1 cellular context compared by ENCODE assay signal in genomic region chr20:32709029-32709527, GRCh38.
TF ChIP-seq lines count a peak whose summit lies in the region.
"Not testable (repeated sequence)": the region's sequence is repeated elsewhere in the genome, so short reads cannot be mapped to it uniquely, and the experiment has no call there.

No MANE protein-coding gene starts in this region.

TF ChIP-seq in HepG2, 621 proteins besides CTCF, POLR2A, EP300 and RAD21 (continues in another document):
- TF ChIP-seq RARA (CRISPR knock-in tag; IDR thresholded peaks at IDR 0.05) (peak; percentile 58; the same call in 1 of the 2 replicates), ZFX (CRISPR knock-in tag; IDR thresholded peaks at IDR 0.05; ENCODE audit: low read depth) (0 out of 2 replicates have a peak, but pooled peaks have one; percentile 12), TRIM24 (CRISPR knock-in tag; IDR thresholded peaks at IDR 0.05) (0 out of 2 replicates have a peak, but pooled peaks have one; percentile 42), IRF2 (CRISPR knock-in tag; IDR thresholded peaks at IDR 0.05) (peak; percentile 2; the same call in 1 of the 2 replicates), ZSCAN31 (CRISPR knock-in tag; IDR thresholded peaks at IDR 0.05; ENCODE audit: low read depth) (0 out of 2 replicates have a peak, but pooled peaks have one; percentile 3), ZNF17 (CRISPR knock-in tag; IDR thresholded peaks at IDR 0.05) (0 out of 2 replicates have a peak, but pooled peaks have one; percentile 14), ESRRA (CRISPR knock-in tag; IDR thresholded peaks at IDR 0.05; ENCODE audit: low read depth) (peak; percentile 66; the same call in 1 of the 2 replicates), RFXAP (CRISPR knock-in tag; IDR thresholded peaks at IDR 0.05; ENCODE audit: borderline replicate concordance) (peak; percentile 53; the same call in 1 of the 2 replicates), KDM2A (CRISPR knock-in tag; IDR thresholded peaks at IDR 0.05; ENCODE audit: borderline replicate concordance, low read depth) (0 out of 2 replicates have a peak, but pooled peaks have one; percentile 19), ZNF598 (CRISPR knock-in tag; IDR thresholded peaks at IDR 0.05; ENCODE audit: borderline replicate concordance) (0 out of 2 replicates have a peak, but pooled peaks have one; percentile 30), PITX1 (CRISPR knock-in tag; IDR thresholded peaks at IDR 0.05) (0 out of 2 replicates have a peak, but pooled peaks have one; percentile 41), ZNF513 (CRISPR knock-in tag; conservative IDR thresholded peaks at IDR 0.05) (0 out of 2 replicates have a peak, but pooled peaks have one; percentile 58), ZNF292 (CRISPR knock-in tag; IDR thresholded peaks at IDR 0.05; ENCODE audit: borderline replicate concordance, low read depth) (peak; percentile 50; the same call in 1 of the 2 replicates), CEBPG (CRISPR knock-in tag; IDR thresholded peaks at IDR 0.05) (peak; percentile 58), FOSL2 (CRISPR knock-in tag; IDR thresholded peaks at IDR 0.05) (0 out of 2 replicates have a peak, but pooled peaks have one; percentile 9), KAT7 (CRISPR knock-in tag; IDR thresholded peaks at IDR 0.05; ENCODE audit: borderline replicate concordance) (peak; percentile 37; the same call in 1 of the 2 replicates), ZFP90 (CRISPR knock-in tag; IDR thresholded peaks at IDR 0.05; ENCODE audit: borderline replicate concordance) (0 out of 2 replicates have a peak, but pooled peaks have one; percentile 48), ZBTB42 (CRISPR knock-in tag; IDR thresholded peaks at IDR 0.05) (0 out of 2 replicates have a peak, but pooled peaks have one; percentile 65), RXRA (CRISPR knock-in tag; IDR thresholded peaks at IDR 0.05) (peak; percentile 58; the same call in 1 of the 2 replicates), HNF4A (CRISPR knock-in tag; IDR thresholded peaks at IDR 0.05) (peak; percentile 88), ZNF274 (CRISPR knock-in tag; IDR thresholded peaks at IDR 0.05) (peak; percentile 43; the same call in 1 of the 2 replicates), ZNF605 (CRISPR knock-in tag; IDR thresholded peaks at IDR 0.05) (peak; percentile 33), ZNF563 (CRISPR knock-in tag; IDR thresholded peaks at IDR 0.05) (0 out of 2 replicates have a peak, but pooled peaks have one; percentile 53), MAF1 (CRISPR knock-in tag; IDR thresholded peaks at IDR 0.05; ENCODE audit: borderline replicate concordance) (0 out of 2 replicates have a peak, but pooled peaks have one; percentile 58), SAP130 (CRISPR knock-in tag; IDR thresholded peaks at IDR 0.05; ENCODE audit: low read depth) (peak; percentile 40), ZMYM3 (CRISPR knock-in tag; IDR thresholded peaks at IDR 0.05) (peak; percentile 94), KDM1A (CRISPR knock-in tag; IDR thresholded peaks at IDR 0.05) (peak; percentile 87; the same call in 1 of the 2 replicates), NR2F6 (IDR thresholded peaks at IDR 0.05) (peak; percentile 34), NR2F6 (CRISPR knock-in tag; IDR thresholded peaks at IDR 0.05) (peak; percentile 80), ZNF639 (CRISPR knock-in tag; conservative IDR thresholded peaks at IDR 0.05) (0 out of 2 replicates have a peak, but pooled peaks have one; percentile 6), LCORL (IDR thresholded peaks at IDR 0.05) (0 out of 2 replicates have a peak, but pooled peaks have one; percentile 10), LCORL (CRISPR knock-in tag; IDR thresholded peaks at IDR 0.05) (0 out of 2 replicates have a peak, but pooled peaks have one; percentile 27), ZNF773 (CRISPR knock-in tag; IDR thresholded peaks at IDR 0.05; ENCODE audit: borderline replicate concordance) (0 out of 2 replicates have a peak, but pooled peaks have one; percentile 9), ZNF7 (CRISPR knock-in tag; IDR thresholded peaks at IDR 0.05) (peak; percentile 58; the same call in 1 of the 2 replicates), MED1 (CRISPR knock-in tag; IDR thresholded peaks at IDR 0.05) (peak; percentile 9; the same call in 1 of the 2 replicates), PHF8 (CRISPR knock-in tag; IDR thresholded peaks at IDR 0.05) (peak; percentile 39; the same call in 1 of the 2 replicates), HNF4G (IDR thresholded peaks at IDR 0.05; ENCODE audit: borderline replicate concordance, low read depth, low read length) (peak; percentile 75)
- TF ChIP-seq, protein P1, sequence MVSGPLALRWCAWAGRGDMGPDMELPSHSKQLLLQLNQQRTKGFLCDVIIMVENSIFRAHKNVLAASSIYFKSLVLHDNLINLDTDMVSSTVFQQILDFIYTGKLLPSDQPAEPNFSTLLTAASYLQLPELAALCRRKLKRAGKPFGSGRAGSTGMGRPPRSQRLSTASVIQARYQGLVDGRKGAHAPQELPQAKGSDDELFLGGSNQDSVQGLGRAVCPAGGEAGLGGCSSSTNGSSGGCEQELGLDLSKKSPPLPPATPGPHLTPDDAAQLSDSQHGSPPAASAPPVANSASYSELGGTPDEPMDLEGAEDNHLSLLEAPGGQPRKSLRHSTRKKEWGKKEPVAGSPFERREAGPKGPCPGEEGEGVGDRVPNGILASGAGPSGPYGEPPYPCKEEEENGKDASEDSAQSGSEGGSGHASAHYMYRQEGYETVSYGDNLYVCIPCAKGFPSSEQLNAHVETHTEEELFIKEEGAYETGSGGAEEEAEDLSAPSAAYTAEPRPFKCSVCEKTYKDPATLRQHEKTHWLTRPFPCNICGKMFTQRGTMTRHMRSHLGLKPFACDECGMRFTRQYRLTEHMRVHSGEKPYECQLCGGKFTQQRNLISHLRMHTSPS (CRISPR knock-in tag; IDR thresholded peaks at IDR 0.05; ENCODE audit: low read depth) = 0 out of 2 replicates have a peak, but pooled peaks have one; percentile 40
- TF ChIP-seq, protein P2, sequence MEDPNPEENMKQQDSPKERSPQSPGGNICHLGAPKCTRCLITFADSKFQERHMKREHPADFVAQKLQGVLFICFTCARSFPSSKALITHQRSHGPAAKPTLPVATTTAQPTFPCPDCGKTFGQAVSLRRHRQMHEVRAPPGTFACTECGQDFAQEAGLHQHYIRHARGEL (CRISPR knock-in tag; IDR thresholded peaks at IDR 0.05) = 0 out of 2 replicates have a peak, but pooled peaks have one; percentile 38
- TF ChIP-seq, protein P3, sequence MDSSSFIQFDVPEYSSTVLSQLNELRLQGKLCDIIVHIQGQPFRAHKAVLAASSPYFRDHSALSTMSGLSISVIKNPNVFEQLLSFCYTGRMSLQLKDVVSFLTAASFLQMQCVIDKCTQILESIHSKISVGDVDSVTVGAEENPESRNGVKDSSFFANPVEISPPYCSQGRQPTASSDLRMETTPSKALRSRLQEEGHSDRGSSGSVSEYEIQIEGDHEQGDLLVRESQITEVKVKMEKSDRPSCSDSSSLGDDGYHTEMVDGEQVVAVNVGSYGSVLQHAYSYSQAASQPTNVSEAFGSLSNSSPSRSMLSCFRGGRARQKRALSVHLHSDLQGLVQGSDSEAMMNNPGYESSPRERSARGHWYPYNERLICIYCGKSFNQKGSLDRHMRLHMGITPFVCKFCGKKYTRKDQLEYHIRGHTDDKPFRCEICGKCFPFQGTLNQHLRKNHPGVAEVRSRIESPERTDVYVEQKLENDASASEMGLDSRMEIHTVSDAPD (CRISPR knock-in tag; IDR thresholded peaks at IDR 0.05) = peak; percentile 58; the same call in 1 of the 2 replicates
- TF ChIP-seq, protein P4, sequence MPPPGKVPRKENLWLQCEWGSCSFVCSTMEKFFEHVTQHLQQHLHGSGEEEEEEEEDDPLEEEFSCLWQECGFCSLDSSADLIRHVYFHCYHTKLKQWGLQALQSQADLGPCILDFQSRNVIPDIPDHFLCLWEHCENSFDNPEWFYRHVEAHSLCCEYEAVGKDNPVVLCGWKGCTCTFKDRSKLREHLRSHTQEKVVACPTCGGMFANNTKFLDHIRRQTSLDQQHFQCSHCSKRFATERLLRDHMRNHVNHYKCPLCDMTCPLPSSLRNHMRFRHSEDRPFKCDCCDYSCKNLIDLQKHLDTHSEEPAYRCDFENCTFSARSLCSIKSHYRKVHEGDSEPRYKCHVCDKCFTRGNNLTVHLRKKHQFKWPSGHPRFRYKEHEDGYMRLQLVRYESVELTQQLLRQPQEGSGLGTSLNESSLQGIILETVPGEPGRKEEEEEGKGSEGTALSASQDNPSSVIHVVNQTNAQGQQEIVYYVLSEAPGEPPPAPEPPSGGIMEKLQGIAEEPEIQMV (CRISPR knock-in tag; IDR thresholded peaks at IDR 0.05; ENCODE audit: low read depth) = 0 out of 2 replicates have a peak, but pooled peaks have one; percentile 4
- TF ChIP-seq, protein P5, sequence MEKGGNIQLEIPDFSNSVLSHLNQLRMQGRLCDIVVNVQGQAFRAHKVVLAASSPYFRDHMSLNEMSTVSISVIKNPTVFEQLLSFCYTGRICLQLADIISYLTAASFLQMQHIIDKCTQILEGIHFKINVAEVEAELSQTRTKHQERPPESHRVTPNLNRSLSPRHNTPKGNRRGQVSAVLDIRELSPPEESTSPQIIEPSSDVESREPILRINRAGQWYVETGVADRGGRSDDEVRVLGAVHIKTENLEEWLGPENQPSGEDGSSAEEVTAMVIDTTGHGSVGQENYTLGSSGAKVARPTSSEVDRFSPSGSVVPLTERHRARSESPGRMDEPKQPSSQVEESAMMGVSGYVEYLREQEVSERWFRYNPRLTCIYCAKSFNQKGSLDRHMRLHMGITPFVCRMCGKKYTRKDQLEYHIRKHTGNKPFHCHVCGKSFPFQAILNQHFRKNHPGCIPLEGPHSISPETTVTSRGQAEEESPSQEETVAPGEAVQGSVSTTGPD (CRISPR knock-in tag; IDR thresholded peaks at IDR 0.05) = peak; percentile 84; the same call in 1 of the 2 replicates
- TF ChIP-seq, protein P6, sequence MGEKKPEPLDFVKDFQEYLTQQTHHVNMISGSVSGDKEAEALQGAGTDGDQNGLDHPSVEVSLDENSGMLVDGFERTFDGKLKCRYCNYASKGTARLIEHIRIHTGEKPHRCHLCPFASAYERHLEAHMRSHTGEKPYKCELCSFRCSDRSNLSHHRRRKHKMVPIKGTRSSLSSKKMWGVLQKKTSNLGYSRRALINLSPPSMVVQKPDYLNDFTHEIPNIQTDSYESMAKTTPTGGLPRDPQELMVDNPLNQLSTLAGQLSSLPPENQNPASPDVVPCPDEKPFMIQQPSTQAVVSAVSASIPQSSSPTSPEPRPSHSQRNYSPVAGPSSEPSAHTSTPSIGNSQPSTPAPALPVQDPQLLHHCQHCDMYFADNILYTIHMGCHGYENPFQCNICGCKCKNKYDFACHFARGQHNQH (CRISPR knock-in tag; IDR thresholded peaks at IDR 0.05) = 0 out of 2 replicates have a peak, but pooled peaks have one; percentile 25
- TF ChIP-seq, protein P7, sequence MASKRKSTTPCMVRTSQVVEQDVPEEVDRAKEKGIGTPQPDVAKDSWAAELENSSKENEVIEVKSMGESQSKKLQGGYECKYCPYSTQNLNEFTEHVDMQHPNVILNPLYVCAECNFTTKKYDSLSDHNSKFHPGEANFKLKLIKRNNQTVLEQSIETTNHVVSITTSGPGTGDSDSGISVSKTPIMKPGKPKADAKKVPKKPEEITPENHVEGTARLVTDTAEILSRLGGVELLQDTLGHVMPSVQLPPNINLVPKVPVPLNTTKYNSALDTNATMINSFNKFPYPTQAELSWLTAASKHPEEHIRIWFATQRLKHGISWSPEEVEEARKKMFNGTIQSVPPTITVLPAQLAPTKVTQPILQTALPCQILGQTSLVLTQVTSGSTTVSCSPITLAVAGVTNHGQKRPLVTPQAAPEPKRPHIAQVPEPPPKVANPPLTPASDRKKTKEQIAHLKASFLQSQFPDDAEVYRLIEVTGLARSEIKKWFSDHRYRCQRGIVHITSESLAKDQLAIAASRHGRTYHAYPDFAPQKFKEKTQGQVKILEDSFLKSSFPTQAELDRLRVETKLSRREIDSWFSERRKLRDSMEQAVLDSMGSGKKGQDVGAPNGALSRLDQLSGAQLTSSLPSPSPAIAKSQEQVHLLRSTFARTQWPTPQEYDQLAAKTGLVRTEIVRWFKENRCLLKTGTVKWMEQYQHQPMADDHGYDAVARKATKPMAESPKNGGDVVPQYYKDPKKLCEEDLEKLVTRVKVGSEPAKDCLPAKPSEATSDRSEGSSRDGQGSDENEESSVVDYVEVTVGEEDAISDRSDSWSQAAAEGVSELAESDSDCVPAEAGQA (IDR thresholded peaks at IDR 0.05; ENCODE audit: low read depth) = not testable (repeated sequence)
- TF ChIP-seq, protein P7 (CRISPR knock-in tag; IDR thresholded peaks at IDR 0.05; ENCODE audit: borderline replicate concordance) = peak; percentile 66; the same call in 1 of the 2 replicates
- TF ChIP-seq HNF4G (CRISPR knock-in tag; IDR thresholded peaks at IDR 0.05; ENCODE audit: borderline replicate concordance, low read depth) = not testable (repeated sequence)
